ENCODE assay signal across 9 cellular contexts in genomic region chr7:98870807-98871491, GRCh38. TPM values are rescaled to one million over a fixed set of nuclear protein-coding genes. Genes with fewer than 3 reads are reported as not detected.
DNase-seq lines count a peak whose midpoint lies in the region; ATAC-seq and TF ChIP-seq lines count a peak whose summit lies in the region.
"Had no signal": no experiment of that assay in that cellular context is flagged by ENCODE, and none has a peak within 500 bp of the region (broad histone marks: within the 10 kb centered on the region; RNA-seq: fewer than 3 reads in every experiment).

No MANE protein-coding gene starts in this region.

- H3K9me2 ChIP-seq in GM23248 (ENCODE audit: insufficient read depth), result no peaks in the 10 kb centered on the region

- H3K27ac ChIP-seq in GM23248, result no peak overlapping the region
- peak overlapping the region; percentile 50 to 86 for H3K27ac ChIP-seq in coronary artery

- no peaks in the 10 kb centered on the region for H4K20me1 ChIP-seq in GM23248 (ENCODE audit: insufficient read depth)

- H3K36me3 ChIP-seq in GM23248 (ENCODE audit: low read depth) (no peaks in the 10 kb centered on the region), NT2/D1 (ENCODE audit: insufficient read depth, insufficient read length, low read length) (no peaks in the 10 kb centered on the region)
- H3K36me3 ChIP-seq: MG63 had no signal

- H3K79me2 ChIP-seq in GM23248 (ENCODE audit: insufficient read depth), result no peaks in the 10 kb centered on the region

- H3K27me3 ChIP-seq in GM23248 (replicated peaks; ENCODE audit: insufficient read depth) (peaks cover 6% of the 10 kb centered on the region; the same call in 1 of the 2 replicates), NT2/D1 (ENCODE audit: insufficient read depth, insufficient read length) (peaks cover 29% of the 10 kb centered on the region)

- peaks cover 5% of the 10 kb centered on the region; the same call in 1 of the 2 replicates for H3F3A ChIP-seq in GM23248 (ENCODE audit: insufficient read depth)

- H3K4me3 ChIP-seq in GM23248 (peak overlapping the region; percentile 56), NT2/D1 (ENCODE audit: insufficient read length, low read depth) (no peak overlapping the region), coronary artery (peak overlapping the region; percentile 78)
- H3K4me3 ChIP-seq: MG63 had no signal

- peak overlapping the region; percentile 55 for H3K4me2 ChIP-seq in GM23248 (ENCODE audit: unreplicated experiment)

- H3K9me3 ChIP-seq in GM23248 (ENCODE audit: low read depth) (no peaks in the 10 kb centered on the region), NT2/D1 (ENCODE audit: insufficient read depth, low read length) (no peaks in the 10 kb centered on the region)
- H3K9me3 ChIP-seq: MG63 had no signal

- H2AFZ ChIP-seq in GM23248, result no peak overlapping the region

- in situ Hi-C loops in GM23248 (cut with MboI), result no loop called here

- ATAC-seq in HG03442 (IDR thresholded peaks at IDR 0.05; ENCODE audit: unreplicated experiment), result no peak
- no peak for ATAC-seq in GM18858 (IDR thresholded peaks at IDR 0.05; ENCODE audit: unreplicated experiment)
- no peak for ATAC-seq in HG03378 (IDR thresholded peaks at IDR 0.05; ENCODE audit: unreplicated experiment)

- 66 to 73% methylated on average over 17 of the region's 17 CpGs for WGBS in GM23248 (ENCODE audit: low coverage in 1 of 2, low lambda C conversion rate in 2 of 2, missing lambda C conversion rate in 2 of 2), 2 experiments

- H3K9ac ChIP-seq in GM23248 (no peak overlapping the region), NT2/D1 (ENCODE audit: insufficient read length, low read depth) (peak overlapping the region; percentile 50)

- no peaks in the 10 kb centered on the region for H3K4me1 ChIP-seq in GM23248 (ENCODE audit: insufficient read depth)
- H3K4me1 ChIP-seq in NT2/D1 (ENCODE audit: insufficient read depth, insufficient read length), result peaks cover 11% of the 10 kb centered on the region

- no peak for TF ChIP-seq CTCF in coronary artery (IDR thresholded peaks at IDR 0.05)

- intact Hi-C loops in posterior vena cava (cut with DNase I), result no loop called here

- DNase-seq in GM23248, result no peak
- no peak for DNase-seq in NT2/D1 (ENCODE audit: low read depth, low spot score)
- peak; percentile 66 for DNase-seq in coronary artery (ENCODE audit: low spot score)
- peak; percentile 74 for DNase-seq in posterior vena cava (ENCODE audit: low spot score)
- DNase-seq: NCI-H446 treated with DMSO at 0.1 percent for 48 hours had no signal

RNA-seq across cellular contexts. Expression of gene TMEM130, which starts 1.1 kb away (rescaled TPM):
- not detected in 2 replicates for total RNA-seq in GM23248 (2014; rRNA removed; shearing (Covaris generic))
- 0.18 and 0.40 TPM in 2 replicates for polyA plus RNA-seq in GM23248 (2016; fragmentation: Nextera tagmentation; extraction: Ambion mirVana)
- 1 to 10 TPM in 1 of 2 donors, under 1 TPM in 1; 0.62 to 1.6 TPM for total RNA-seq in posterior vena cava

RNA-seq across cellular contexts. Expression of gene TRRAP, which starts 7.4 kb away (rescaled TPM):
- total RNA-seq in GM23248 (2014; rRNA removed; shearing (Covaris generic)), result 11.3 and 13.0 TPM in 2 replicates
- 3.7 and 4.8 TPM in 2 replicates for polyA plus RNA-seq in GM23248 (2016; fragmentation: Nextera tagmentation; extraction: Ambion mirVana)
- 10 to 100 TPM; 25.6 to 26.9 TPM for total RNA-seq in posterior vena cava

Comparison
In these comparisons a context has a peak if more than half of its experiments do, and no peak if none do; other contexts are left out.
1. DNase-seq: peak in coronary artery (single experiment) and posterior vena cava (single experiment); none in GM23248 (single experiment) and NT2/D1 (single experiment).